In genomic region chr20:46240065-46240464, GRCh38 we compare ENCODE assay signal across 14 cellular contexts.
"Had no signal": no experiment of that assay in that cellular context is flagged by ENCODE, and none has a peak within 500 bp of the region (broad histone marks: within the 10 kb centered on the region; RNA-seq: fewer than 3 reads in every experiment).

No MANE protein-coding gene starts in this region.

- H3K4me1 Mint-ChIP-seq: naive thymus-derived CD4-positive, alpha-beta T cell had no signal

- H3K27ac Mint-ChIP-seq: endodermal cell; naive thymus-derived CD4-positive, alpha-beta T cell; stimulated activated naive CD8-positive, alpha-beta T cell treated with anti-CD3 and anti-CD28 coated beads, Interleukin-15, Interleukin-2, amounts not matched to agents 100 ng/mL and 50 ng/mL, for 24 hours had no signal

- H3K36me3 Mint-ChIP-seq: naive thymus-derived CD4-positive, alpha-beta T cell had no signal

- H3K9me3 Mint-ChIP-seq: endodermal cell; naive thymus-derived CD4-positive, alpha-beta T cell; stimulated activated naive CD8-positive, alpha-beta T cell treated with anti-CD3 and anti-CD28 coated beads, Interleukin-15, Interleukin-2, amounts not matched to agents 100 ng/mL and 50 ng/mL, for 24 hours had no signal

- H3K4me3 Mint-ChIP-seq: endodermal cell; naive thymus-derived CD4-positive, alpha-beta T cell; stimulated activated naive CD8-positive, alpha-beta T cell treated with anti-CD3 and anti-CD28 coated beads, Interleukin-15, Interleukin-2, amounts not matched to agents 100 ng/mL and 50 ng/mL, for 24 hours had no signal

- DNase-seq: colonic mucosa; dermis blood vessel endothelial cell; endodermal cell; erythroblast; foreskin keratinocyte; kidney glomerular epithelial cell; mesendoderm; naive thymus-derived CD4-positive, alpha-beta T cell; posterior cingulate gyrus; small intestine; stimulated activated CD4-positive, alpha-beta T cell treated with anti-CD3 and anti-CD28 coated beads, Interleukin-12 subunit alpha, Interleukin-12 subunit beta, amount 100 ng/mL, for 4 hours; testis; upper lobe of right lung had no signal

- ATAC-seq: foreskin keratinocyte; naive thymus-derived CD4-positive, alpha-beta T cell; upper lobe of right lung had no signal
